17 cellular contexts compared by ENCODE assay signal in the genomic region with DNA sequence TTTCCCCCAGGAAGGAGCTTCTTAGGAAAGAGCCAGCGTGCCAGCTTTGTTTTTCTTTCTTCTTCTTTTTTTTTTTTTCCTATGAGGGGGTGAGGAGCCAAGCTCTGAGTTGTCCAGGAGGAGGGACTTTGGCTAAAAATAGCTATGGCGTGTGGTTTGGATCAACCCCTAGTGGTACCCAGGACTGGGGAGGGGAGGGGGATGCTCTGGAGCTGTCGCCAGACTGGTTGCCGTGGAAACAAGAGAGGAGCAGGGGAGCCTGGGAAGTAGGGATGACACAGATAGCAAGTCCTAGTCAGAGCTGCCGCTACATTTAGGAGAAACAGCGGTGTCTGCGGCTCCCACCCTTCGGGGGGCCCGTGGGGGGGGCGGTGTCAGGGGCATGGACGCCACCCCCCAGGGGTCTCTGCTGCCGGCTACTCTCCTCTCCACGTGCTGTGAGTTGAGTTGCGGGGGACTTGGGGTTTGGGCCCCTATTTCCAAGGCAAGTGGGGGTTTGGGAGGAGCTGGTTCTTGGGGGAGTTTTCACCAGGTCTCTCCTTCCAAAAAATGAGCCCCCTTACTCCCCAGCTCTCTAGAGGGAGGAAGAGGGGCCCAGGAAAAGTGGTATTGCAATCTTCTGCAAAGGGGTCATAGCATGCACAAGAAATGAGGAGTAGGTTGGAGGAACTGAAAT. TPM values are rescaled to one million over a fixed set of nuclear protein-coding genes. Genes with fewer than 3 reads are reported as not detected.
DNase-seq lines count a peak whose midpoint lies in the region; ATAC-seq, FAIRE-seq and TF ChIP-seq lines count a peak whose summit lies in the region.
"Had no signal": no experiment of that assay in that cellular context is flagged by ENCODE, and none has a peak within 500 bp of the region (broad histone marks: within the 10 kb centered on the region; RNA-seq: fewer than 3 reads in every experiment).

A gene (plus strand): TSS at position 278 of the 676 bp plus-strand sequence. CDS start 2,493 bp downstream, outside the sequence.

- no peak for TF ChIP-seq POLR2A in HepG2 (IDR thresholded peaks at IDR 0.05; ENCODE audit: insufficient read depth in 1 of 2, low read depth in 2 of 2, low read length in 2 of 2)
- TF ChIP-seq POLR2A in right lobe of liver (IDR thresholded peaks at IDR 0.05): no peak

- BruUV-seq in HepG2 (replicated peaks; lab: Mats Ljungman, UMichigan): no TSS peak

- DNase-seq in HepG2 (ENCODE audit: low spot score) (no peak), right lobe of liver (no peak), anterior cingulate cortex (lab: John Stamatoyannopoulos, UW) (peak in 57 of 58 donors; percentile 26 to 95 (median 83)), kidney (peak; percentile 46), aorta (no peak), left colon (no peak)
- DNase-seq in effector CD8-positive, alpha-beta T cell (lab: John Stamatoyannopoulos, UW): no peak
- DNase-seq: AML-193; MV-4-11; stimulated activated CD4-positive, alpha-beta T cell treated with anti-CD3 and anti-CD28 coated beads, Interleukin-2, amount 100 ng/mL, for 48 hours; stimulated activated naive CD8-positive, alpha-beta T cell treated with anti-CD3 and anti-CD28 coated beads, Interleukin-15, amount 100 ng/mL, for 72 hours had no signal

- H3K79me2 ChIP-seq in HepG2 (ENCODE audit: insufficient read depth, low read length): no peaks in the 10 kb centered on the region

- no peak within 1 kb of the TSS for H2AFZ ChIP-seq in HepG2 (ENCODE audit: low read length)

- no peak within 1 kb of the TSS for H3K27ac ChIP-seq in HepG2 (ENCODE audit: extremely low read length, insufficient read depth, low read length)
- H3K27ac ChIP-seq in right lobe of liver: no peak within 1 kb of the TSS
- no peak within 1 kb of the TSS for H3K27ac ChIP-seq in kidney (ENCODE audit: low read depth in 2 of 2, low read length in 2 of 2)
- H3K27ac ChIP-seq in aorta (ENCODE audit: low read depth in 1 of 2, low read length in 2 of 2): no peak within 1 kb of the TSS
- H3K27ac ChIP-seq: epithelial cell of prostate had no signal

- POLR2A ChIA-PET in HepG2 (lab: Yijun Ruan, JAX): interaction anchor here (1.2 kb wide), 1 partner anchor 34 kb away, joined by 5 read pairs; no protein-coding TSS in a partner anchor

- no peaks in the 10 kb centered on the region for H3K9me3 ChIP-seq in HepG2 (ENCODE audit: low read length)
- H3K9me3 ChIP-seq in right lobe of liver: no peaks in the 10 kb centered on the region
- H3K9me3 ChIP-seq in kidney (ENCODE audit: control insufficient read depth in 1 of 2, low read length in 2 of 2): no peaks in the 10 kb centered on the region
- no peaks in the 10 kb centered on the region for H3K9me3 ChIP-seq in aorta (ENCODE audit: control insufficient read depth, low read length)
- H3K9me3 ChIP-seq: HAP-1 had no signal

- WGBS in HepG2 (ENCODE audit: low lambda C conversion rate): 42% methylated on average over 6 of the region's 14 CpGs
- 31% methylated on average over 5 of the region's 14 CpGs for WGBS in right lobe of liver (ENCODE audit: insufficient coverage, low coverage, low lambda C conversion rate, missing lambda C conversion rate)
- 11 to 13% methylated on average over 11 to 14 of the region's 14 CpGs for WGBS in aorta, 2 donors

- in situ Hi-C loops in HepG2 (cut with HindIII; ENCODE audit: extremely low pct_ligation_motif_present, low pct_unique_long_range_greater_than_20kb): loop anchor here (5.0 kb wide), 2 partner anchors 34 to 144 kb away; no protein-coding TSS in a partner anchor

- intact Hi-C loops in HepG2 (cut with micrococcal nuclease; ENCODE audit: unreplicated experiment) (no loop called here), right lobe of liver (cut with DNase I) (loop anchor here in 1 of 2 donors (5.0 kb wide), 1 partner anchor 39 kb away; no protein-coding TSS in a partner anchor), kidney (cut with DNase I) (no loop called here), aorta (cut with DNase I) (loop anchor here in 1 of 2 donors (5.0 kb wide), 1 partner anchor 34 kb away; no protein-coding TSS in a partner anchor), left colon (cut with DNase I, micrococcal nuclease) (no loop called here)

- CTCF ChIA-PET in HepG2 (lab: Yijun Ruan, JAX; ENCODE audit: low intra/inter-chr PET ratio, low total read pairs): no interaction called here

- no peak for FAIRE-seq in HepG2 (lab: Jason Lieb, UNC)
- FAIRE-seq in kidney (lab: Jason Lieb, UNC): no peak
- FAIRE-seq: keratinocyte had no signal

- H3K4me1 ChIP-seq in HepG2 (ENCODE audit: insufficient read depth, low read length): peaks cover 39% of the 10 kb centered on the region
- peaks cover 0 to 3% (median 0%) of the 10 kb centered on the region in 4 donors for H3K4me1 ChIP-seq in right lobe of liver
- H3K4me1 ChIP-seq in kidney (ENCODE audit: control insufficient read depth in 1 of 2, insufficient read depth in 1 of 2, low read depth in 1 of 2, low read length in 2 of 2): peaks cover 0 to 6% of the 10 kb centered on the region in 2 donors
- H3K4me1 ChIP-seq in aorta (ENCODE audit: control insufficient read depth in 1 of 2, insufficient read depth in 2 of 2, low read length in 2 of 2): peaks cover 0 to 3% of the 10 kb centered on the region in 2 donors
- H3K4me1 ChIP-seq: HAP-1 had no signal

- H3K4me3 ChIP-seq in HepG2 (replicated peaks in 1 of 3; ENCODE audit: insufficient read depth in 1 of 3, low read depth in 2 of 3, low read length in 3 of 3): no peak within 1 kb of the TSS
- H3K4me3 ChIP-seq in right lobe of liver: no peak within 1 kb of the TSS
- H3K4me3 ChIP-seq in kidney (ENCODE audit: low read length in 2 of 2): no peak within 1 kb of the TSS
- H3K4me3 ChIP-seq in aorta (ENCODE audit: low read length in 2 of 2): no peak within 1 kb of the TSS
- H3K4me3 ChIP-seq: HAP-1 had no signal

- H3K27me3 ChIP-seq in HepG2 (ENCODE audit: control insufficient read depth in 1 of 2, insufficient read depth in 2 of 2, low read length in 2 of 2): no peaks in the 10 kb centered on the region
- H3K27me3 ChIP-seq in right lobe of liver: no peaks in the 10 kb centered on the region
- H3K27me3 ChIP-seq in aorta (ENCODE audit: control insufficient read depth in 1 of 2, insufficient read depth in 2 of 2, low read length in 1 of 2): no peaks in the 10 kb centered on the region

- ATAC-seq in HepG2 (no peak), right lobe of liver (no peak), aorta (ENCODE audit: low FRiP score) (peak; percentile 16), HG03432 (IDR thresholded peaks at IDR 0.05; ENCODE audit: unreplicated experiment) (no peak), left colon (no peak)
- ATAC-seq: stimulated activated naive CD8-positive, alpha-beta T cell treated with anti-CD3 and anti-CD28 coated beads, Interleukin-15, amount 100 ng/mL, for 72 hours had no signal

- no peaks in the 10 kb centered on the region for H4K20me1 ChIP-seq in HepG2 (ENCODE audit: insufficient read depth, low read length)

- H3K9ac ChIP-seq in HepG2 (ENCODE audit: insufficient read depth, low read depth, low read length) (no peak within 1 kb of the TSS), kidney (ENCODE audit: low read length in 2 of 2) (no peak within 1 kb of the TSS)

- no peak for TF ChIP-seq EP300 in HepG2 (IDR thresholded peaks at IDR 0.05; ENCODE audit: low read depth in 2 of 2, low read length in 2 of 2)
- TF ChIP-seq EP300 in HepG2 (CRISPR knock-in tag; IDR thresholded peaks at IDR 0.05; ENCODE audit: borderline replicate concordance): no peak

- TF ChIP-seq CTCF in HepG2 (CRISPR knock-in tag; IDR thresholded peaks at IDR 0.05) (no peak), right lobe of liver (IDR thresholded peaks at IDR 0.05) (no peak), kidney (IDR thresholded peaks at IDR 0.05; ENCODE audit: borderline replicate concordance, extremely low read depth, insufficient read depth) (no peak)

- H3K4me2 ChIP-seq in HepG2 (ENCODE audit: low read depth, low read length): peak within 1 kb of the TSS; percentile 46

- H3K36me3 ChIP-seq in HepG2 (replicated peaks in 1 of 2; ENCODE audit: control insufficient read depth in 1 of 2, insufficient read depth in 2 of 2, low read length in 2 of 2) (no peaks in the 10 kb centered on the region), right lobe of liver (no peaks in the 10 kb centered on the region), kidney (ENCODE audit: control insufficient read depth in 1 of 2, insufficient read depth in 2 of 2, low read length in 2 of 2) (no peaks in the 10 kb centered on the region), aorta (ENCODE audit: control insufficient read depth in 1 of 2, insufficient read depth in 2 of 2, low read length in 1 of 2) (no peaks in the 10 kb centered on the region)
- H3K36me3 ChIP-seq: HAP-1 had no signal

- no peak for TF ChIP-seq RAD21 in HepG2 (CRISPR knock-in tag; IDR thresholded peaks at IDR 0.05)

TF ChIP-seq in HepG2, 621 proteins besides CTCF, POLR2A, EP300 and RAD21 (continues in another document):
- TF ChIP-seq STAG1 (CRISPR knock-in tag; IDR thresholded peaks at IDR 0.05) (no peak), ZNF746 (CRISPR knock-in tag; IDR thresholded peaks at IDR 0.05) (no peak)

RNA-seq across cellular contexts. Expression of the gene that starts here (rescaled TPM):
- not detected in 2 replicates for total RNA-seq in HepG2 (2016; rRNA removed; fragmentation: Illumina TruSeq; extraction: Trizol)
- total RNA-seq in HepG2 (2016; cell fraction: cytosol; rRNA removed; fragmentation: Illumina TruSeq; extraction: Trizol; ENCODE audit: low read depth): not detected in 2 replicates
- total RNA-seq in HepG2 (2016; cell fraction: insoluble cytoplasmic fraction; rRNA removed; fragmentation: Illumina TruSeq; extraction: Trizol): not detected in 2 replicates
- not detected in 2 replicates for total RNA-seq in HepG2 (2016; cell fraction: membrane; rRNA removed; fragmentation: Illumina TruSeq; extraction: Trizol)
- total RNA-seq in HepG2 (2016; cell fraction: nucleus; rRNA removed; fragmentation: Illumina TruSeq; extraction: Trizol): not detected in 2 replicates
- not detected in 2 replicates for polyA plus RNA-seq in HepG2 (2011; rRNA removed)
- polyA plus RNA-seq in HepG2 (2011; cell fraction: cytosol; rRNA removed): 0.01 TPM in 1 of 2 replicates, not detected in the other
- polyA plus RNA-seq in HepG2 (2011; cell fraction: nucleus; rRNA removed): 0.03 and 0.06 TPM in 2 replicates
- not detected in 2 replicates for polyA plus RNA-seq in HepG2 (2012)
- not detected in 2 replicates for polyA plus RNA-seq in HepG2 (2016; cell fraction: cytosol; fragmentation: Illumina TruSeq; extraction: Trizol; ENCODE audit: low read depth)
- polyA plus RNA-seq in HepG2 (2016; cell fraction: insoluble cytoplasmic fraction; fragmentation: Illumina TruSeq; extraction: Trizol; ENCODE audit: low read depth): not detected in 2 replicates
- polyA plus RNA-seq in HepG2 (2016; cell fraction: membrane; fragmentation: Illumina TruSeq; extraction: Trizol; ENCODE audit: low read depth): not detected in 2 replicates
- polyA plus RNA-seq in HepG2 (2016; cell fraction: nucleus; fragmentation: Illumina TruSeq; extraction: Trizol; ENCODE audit: insufficient read depth, low read depth): not detected in 2 replicates
- not detected in 2 replicates for polyA minus RNA-seq in HepG2 (2011; rRNA and poly(A)+ RNA removed; ENCODE audit: low replicate concordance)
- not detected in 2 replicates for polyA minus RNA-seq in HepG2 (2011; cell fraction: cytosol; rRNA and poly(A)+ RNA removed)
- not detected in 2 replicates for polyA minus RNA-seq in HepG2 (2011; cell fraction: nucleus; rRNA and poly(A)+ RNA removed)
- total RNA-seq in right lobe of liver: not detected
- not detected for total RNA-seq in kidney
- polyA plus RNA-seq in kidney (ENCODE audit: insufficient read depth, low read depth, low replicate concordance): 0.09 TPM
- total RNA-seq in aorta: not detected
- polyA plus RNA-seq in aorta: not detected
- not detected for total RNA-seq in left colon
- total RNA-seq: osteocyte; T-helper 2 cell treated with Interferon-gamma antibody and Interleukin-4, amounts not matched to agents 100 ng/mL and 5 ng/mL, for 36 hours had no signal
- polyA plus RNA-seq: keratinocyte had no signal

Comparison
In these comparisons a context has a peak if more than half of its experiments do, and no peak if none do; other contexts are left out.
1. Peak in DNase-seq in kidney; RNA of the gene not detected or under 1 TPM.
2. Peak in ATAC-seq in aorta; RNA of the gene not detected or under 1 TPM.
3. DNase-seq: peak in anterior cingulate cortex (57 of 58); none in HepG2 (single experiment), right lobe of liver (0 of 3), aorta (0 of 2), effector CD8-positive, alpha-beta T cell (single experiment) and left colon (0 of 2).